Comparison of ENCODE assay signal across 9 cellular contexts in genomic region chr6:30103630-30104179, GRCh38. TPM values are rescaled to one million over a fixed set of nuclear protein-coding genes. Genes with fewer than 3 reads are reported as not detected.
DNase-seq lines count a peak whose midpoint lies in the region; ATAC-seq and TF ChIP-seq lines count a peak whose summit lies in the region.
"Had no signal": no experiment of that assay in that cellular context is flagged by ENCODE, and none has a peak within 500 bp of the region (broad histone marks: within the 10 kb centered on the region; RNA-seq: fewer than 3 reads in every experiment).

No MANE protein-coding gene starts in this region.

- H3K4me3 ChIP-seq in AG10803 (ENCODE audit: low read length): peak overlapping the region; percentile 53
- H3K4me3 ChIP-seq in HL-60 (replicated peaks; ENCODE audit: insufficient read depth, low read length): peak overlapping the region; percentile 35
- H3K4me3 ChIP-seq in choroid plexus epithelial cell (ENCODE audit: low read depth, low read length): peak overlapping the region; percentile 50

- DNase-seq in AG10803 (ENCODE audit: low read depth) (no peak), HL-60 (ENCODE audit: low read depth in 1 of 2, low spot score in 1 of 2) (no peak), choroid plexus epithelial cell (ENCODE audit: low read depth) (no peak), NCI-H1436 treated with DMSO at 0.1 percent for 48 hours (lab: John Stamatoyannopoulos, UW) (no peak), NCI-H82 (lab: John Stamatoyannopoulos, UW) (no peak), substantia nigra (lab: John Stamatoyannopoulos, UW) (no peak), A172 (ENCODE audit: low spot score) (no peak)
- DNase-seq in naive thymus-derived CD8-positive, alpha-beta T cell: peak in 1 of 10 donors; percentile 22

- peaks cover 41% of the 10 kb centered on the region for H3K27me3 ChIP-seq in HL-60 (ENCODE audit: insufficient read depth, poor library complexity, severe bottlenecking)

- peaks cover 19 to 39% (median 37%) of the 10 kb centered on the region in 4 donors for H3K4me1 Mint-ChIP-seq in naive thymus-derived CD8-positive, alpha-beta T cell

- POLR2A ChIA-PET in naive thymus-derived CD8-positive, alpha-beta T cell (lab: Charles Lee): interaction anchor here (0.7 to 3.6 kb wide), 5 partner anchors 27 to 51 kb away, joined by 3 to 18 read pairs (median 7); partner anchors contain the start of genes POLR1H, PPP1R11 and TRIM40

- H3K4me3 Mint-ChIP-seq in naive thymus-derived CD8-positive, alpha-beta T cell: peak overlapping the region; percentile 81 to 94 (median 90)

- H3K27ac ChIP-seq in HL-60 (replicated peaks) (no peak overlapping the region), substantia nigra (ENCODE audit: low read depth, low read length, poor library complexity, severe bottlenecking) (no peak overlapping the region)

- H3K27ac Mint-ChIP-seq in naive thymus-derived CD8-positive, alpha-beta T cell: peak overlapping the region in 8 of 10 donors; percentile 29 to 91 (median 80)

- no peaks in the 10 kb centered on the region for H3K36me3 Mint-ChIP-seq in naive thymus-derived CD8-positive, alpha-beta T cell

- H3K9me3 Mint-ChIP-seq in naive thymus-derived CD8-positive, alpha-beta T cell: no peaks in the 10 kb centered on the region

- TF ChIP-seq CTCF in AG10803 (conservative IDR thresholded peaks at IDR 0.05; ENCODE audit: low read length) (no peak), HL-60 (IDR thresholded peaks at IDR 0.05; ENCODE audit: insufficient read depth, low read length) (no peak), choroid plexus epithelial cell (conservative IDR thresholded peaks at IDR 0.05; ENCODE audit: low read depth, low read length) (no peak)

- H3K27me3 Mint-ChIP-seq in naive thymus-derived CD8-positive, alpha-beta T cell: peaks cover 24 to 57% (median 41%) of the 10 kb centered on the region in 5 donors

- peak in 1 of 2 donors; percentile 9 for ATAC-seq in naive thymus-derived CD8-positive, alpha-beta T cell

RNA-seq across cellular contexts. Expression of gene TRIM31, which starts 9.2 kb away (rescaled TPM):
- total RNA-seq in naive thymus-derived CD8-positive, alpha-beta T cell: not detected
- under 1 TPM in 1 of 3 donors, not detected in 2; 0.07 TPM for polyA plus RNA-seq in naive thymus-derived CD8-positive, alpha-beta T cell
- not detected in 2 replicates for total RNA-seq in A172 (2014; rRNA removed; shearing (Covaris generic))

RNA-seq across cellular contexts. Expression of gene RNF39, which starts 28.1 kb away (rescaled TPM):
- total RNA-seq in naive thymus-derived CD8-positive, alpha-beta T cell: not detected
- polyA plus RNA-seq in naive thymus-derived CD8-positive, alpha-beta T cell: under 1 TPM in 1 of 3 donors, not detected in 2; 0.10 TPM
- total RNA-seq in A172 (2014; rRNA removed; shearing (Covaris generic)): not detected in 2 replicates

RNA-seq across cellular contexts. Expression of gene TRIM40, which starts 32.2 kb away (rescaled TPM):
- total RNA-seq in naive thymus-derived CD8-positive, alpha-beta T cell: not detected
- polyA plus RNA-seq in naive thymus-derived CD8-positive, alpha-beta T cell: not detected
- total RNA-seq in A172 (2014; rRNA removed; shearing (Covaris generic)): not detected in 2 replicates
- polyA plus RNA-seq: adipose tissue had no signal

RNA-seq across cellular contexts. Expression of gene PPP1R11, which starts 36.7 kb away (rescaled TPM):
- total RNA-seq in naive thymus-derived CD8-positive, alpha-beta T cell: 10 to 100 TPM; 56.6 to 58.1 TPM
- polyA plus RNA-seq in naive thymus-derived CD8-positive, alpha-beta T cell: 100 to 1,000 TPM in 2 of 3 donors, 10 to 100 TPM in 1; 97.6 to 108 (median 101) TPM
- total RNA-seq in A172 (2014; rRNA removed; shearing (Covaris generic)): 33.8 and 38.3 TPM in 2 replicates

RNA-seq across cellular contexts. Expression of gene POLR1H, which starts 42.6 kb away (rescaled TPM):
- total RNA-seq in naive thymus-derived CD8-positive, alpha-beta T cell: 10 to 100 TPM; 35.9 to 38.5 TPM
- polyA plus RNA-seq in naive thymus-derived CD8-positive, alpha-beta T cell: 100 to 1,000 TPM in 1 of 3 donors, 10 to 100 TPM in 2; 60.8 to 110 (median 93.5) TPM
- 16.7 and 19.4 TPM in 2 replicates for total RNA-seq in A172 (2014; rRNA removed; shearing (Covaris generic))
